Comparison of ENCODE assay signal across 21 cellular contexts in the genomic region with DNA sequence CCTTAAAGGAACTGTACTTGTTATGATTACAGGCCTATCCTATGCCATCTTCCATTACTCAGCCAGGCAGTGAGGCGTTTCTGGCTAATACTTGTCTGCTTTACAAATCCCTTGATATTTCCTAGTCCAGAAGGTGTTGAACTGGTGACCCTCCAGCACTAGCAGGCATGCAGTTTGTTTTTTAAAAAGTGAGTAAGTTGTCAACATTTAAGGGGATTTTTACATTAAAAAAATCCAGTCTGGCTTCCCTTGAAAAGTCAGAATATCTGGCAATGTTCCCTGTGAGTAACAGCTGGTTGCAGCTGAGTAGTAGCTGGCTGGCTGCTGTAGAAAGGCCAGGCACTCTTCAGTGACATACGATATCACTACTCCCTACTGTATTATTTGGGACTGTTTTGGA. TPM values are rescaled to one million over a fixed set of nuclear protein-coding genes. Genes with fewer than 3 reads are reported as not detected.
DNase-seq lines count a peak whose midpoint lies in the region; ATAC-seq and TF ChIP-seq lines count a peak whose summit lies in the region.
"Had no signal": no experiment of that assay in that cellular context is flagged by ENCODE, and none has a peak within 500 bp of the region (broad histone marks: within the 10 kb centered on the region; RNA-seq: fewer than 3 reads in every experiment).

No MANE protein-coding gene starts in this region.

- ATAC-seq in heart left ventricle (peak; percentile 51 to 84 (median 64)), left cardiac atrium (peak; percentile 59 to 81), HG02798 (IDR thresholded peaks at IDR 0.05; ENCODE audit: poor library complexity, unreplicated experiment) (no peak), HG02973 (IDR thresholded peaks at IDR 0.05; ENCODE audit: unreplicated experiment) (no peak)

- DNase-seq in heart left ventricle (peak in 1 of 5 donors; percentile 26), right atrium auricular region (ENCODE audit: low spot score) (no peak), NCI-H524 treated with DMSO at 0.1 percent for 48 hours (lab: John Stamatoyannopoulos, UW) (peak; percentile 34), left cardiac atrium (no peak), middle frontal gyrus (ENCODE audit: extremely low spot score, low spot score) (no peak), tibial nerve (ENCODE audit: low spot score in 2 of 2) (no peak)
- DNase-seq: activated CD4-positive, alpha-beta T cell treated with anti-CD3 and anti-CD28 coated beads, Interleukin-2, amount 10 ng/mL, durations not matched to agents 7 days and 5 days; activated gamma-delta T cell; CD4-positive, CD25-positive, alpha-beta regulatory T cell; foreskin melanocyte; Karpas-422; NCI-H1417 treated with DMSO at 0.1 percent for 48 hours; NCI-H226; stimulated activated CD4-positive, alpha-beta T cell treated with anti-CD3 and anti-CD28 coated beads, Interleukin-4, amount 100 ng/mL, for 24 hours had no signal

- 23 to 50% (median 47%) methylated on average over 2 of the region's 2 CpGs for WGBS in heart left ventricle, 4 donors
- WGBS in tibial nerve, 2 donors: 35 to 40% methylated on average over 2 of the region's 2 CpGs

- TF ChIP-seq CTCF in heart left ventricle (IDR thresholded peaks at IDR 0.05): no peak
- no peak for TF ChIP-seq CTCF in right atrium auricular region (IDR thresholded peaks at IDR 0.05)
- no peak for TF ChIP-seq CTCF in tibial nerve (IDR thresholded peaks at IDR 0.05)

- TF ChIP-seq EP300 in tibial nerve (IDR thresholded peaks at IDR 0.05): no peak

- H3K27ac ChIP-seq in heart left ventricle (no peak overlapping the region), right atrium auricular region (no peak overlapping the region), tibial nerve (no peak overlapping the region)
- H3K27ac ChIP-seq: neural progenitor cell, prostate gland, RWPE1 had no signal

- H3K9me3 ChIP-seq in heart left ventricle (no peaks in the 10 kb centered on the region), right atrium auricular region (no peaks in the 10 kb centered on the region), tibial nerve (no peaks in the 10 kb centered on the region)
- H3K9me3 ChIP-seq: prostate gland had no signal

- H3K36me3 ChIP-seq in heart left ventricle (no peaks in the 10 kb centered on the region), right atrium auricular region (no peaks in the 10 kb centered on the region), tibial nerve (no peaks in the 10 kb centered on the region)
- H3K36me3 ChIP-seq: neural progenitor cell, prostate gland had no signal

- H3K4me3 ChIP-seq in heart left ventricle: no peak overlapping the region
- no peak overlapping the region for H3K4me3 ChIP-seq in right atrium auricular region
- no peak overlapping the region for H3K4me3 ChIP-seq in tibial nerve
- H3K4me3 ChIP-seq: neural progenitor cell, prostate gland had no signal

- intact Hi-C loops in heart left ventricle (cut with DNase I): no loop called here
- intact Hi-C loops in left cardiac atrium (cut with DNase I): no loop called here

- no peaks in the 10 kb centered on the region for H3K27me3 ChIP-seq in heart left ventricle
- H3K27me3 ChIP-seq in right atrium auricular region: no peaks in the 10 kb centered on the region
- no peaks in the 10 kb centered on the region for H3K27me3 ChIP-seq in tibial nerve

- H3K4me1 ChIP-seq in heart left ventricle (peaks cover 0 to 14% (median 0%) of the 10 kb centered on the region in 12 donors), right atrium auricular region (no peaks in the 10 kb centered on the region), tibial nerve (no peaks in the 10 kb centered on the region)
- H3K4me1 ChIP-seq: neural progenitor cell, prostate gland had no signal

- TF ChIP-seq POLR2A in heart left ventricle (IDR thresholded peaks at IDR 0.05): no peak
- no peak for TF ChIP-seq POLR2A in tibial nerve (IDR thresholded peaks at IDR 0.05)

RNA-seq across cellular contexts. Expression of a gene that starts 21.8 kb away (rescaled TPM):
- 1 to 10 TPM in 2 of 9 donors, under 1 TPM in 7; 0.09 to 1.4 (median 0.32) TPM for total RNA-seq in heart left ventricle
- under 1 TPM; 0.06 to 0.19 TPM for polyA plus RNA-seq in heart left ventricle
- total RNA-seq in right atrium auricular region: under 1 TPM in 1 of 2 donors, not detected in 1; 0.44 TPM
- under 1 TPM in 1 of 2 donors, not detected in 1; 0.59 TPM for total RNA-seq in left cardiac atrium
- total RNA-seq in tibial nerve: under 1 TPM in 1 of 4 donors, not detected in 3; 0.39 TPM
- total RNA-seq: activated CD4-positive, alpha-beta T cell treated with anti-CD3 and anti-CD28 coated beads, Interleukin-2, amount 10 ng/mL, durations not matched to agents 7 days and 5 days; mononuclear cell had no signal
- polyA plus RNA-seq: AG04450 had no signal

Comparison
In these comparisons a context has a peak if more than half of its experiments do, and no peak if none do; other contexts are left out.
1. ATAC-seq: peak in heart left ventricle (4 of 4) and left cardiac atrium (2 of 2); none in HG02798 (single experiment) and HG02973 (single experiment).